Comparison of ENCODE assay signal across 8 cellular contexts in the genomic region with DNA sequence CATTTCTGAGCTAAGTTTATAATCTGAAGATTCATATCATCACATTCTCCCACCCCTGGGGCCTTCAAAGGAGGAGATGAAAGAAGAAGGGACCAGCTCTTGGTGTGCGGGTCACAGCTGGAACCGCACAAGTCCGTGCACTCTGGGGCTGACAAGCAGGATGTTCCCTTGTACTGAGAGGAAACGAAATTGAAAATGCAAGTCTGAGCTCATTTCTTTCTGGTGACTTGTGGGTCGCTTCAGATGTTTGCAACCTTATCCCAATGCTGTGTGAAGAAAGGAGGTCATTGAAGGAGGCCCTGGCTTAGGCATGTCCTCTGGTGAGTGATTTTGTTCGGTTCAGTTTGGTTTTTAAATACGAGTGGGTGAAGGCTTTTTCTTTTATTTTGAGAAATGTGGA. TPM values are rescaled to one million over a fixed set of nuclear protein-coding genes. Genes with fewer than 3 reads are reported as not detected.
DNase-seq lines count a peak whose midpoint lies in the region; ATAC-seq and TF ChIP-seq lines count a peak whose summit lies in the region.

No MANE protein-coding gene starts in this region.

- no peak for TF ChIP-seq CTCF in right atrium auricular region (IDR thresholded peaks at IDR 0.05)

- H3K4me1 ChIP-seq in right atrium auricular region, result peaks cover 0 to 89% of the 10 kb centered on the region in 2 donors
- peaks cover 30% of the 10 kb centered on the region for H3K4me1 ChIP-seq in thymus (ENCODE audit: control insufficient read depth, insufficient read depth, low read length)

- H3K27ac ChIP-seq in right atrium auricular region, result peak overlapping the region; percentile 2 to 38
- peak overlapping the region; percentile 98 for H3K27ac ChIP-seq in thymus (ENCODE audit: low read depth)

- WGBS in thymus, result under 1% methylated on average over 7 of the region's 7 CpGs

- peak; percentile 79 for ATAC-seq in HG03066 (IDR thresholded peaks at IDR 0.05; ENCODE audit: low read depth, unreplicated experiment)

- H3K4me3 ChIP-seq in right atrium auricular region, result no peak overlapping the region
- peak overlapping the region; percentile 85 for H3K4me3 ChIP-seq in thymus (ENCODE audit: low read length)

- H3K27me3 ChIP-seq in right atrium auricular region, result no peaks in the 10 kb centered on the region
- H3K27me3 ChIP-seq in thymus (ENCODE audit: control insufficient read depth, insufficient read depth), result no peaks in the 10 kb centered on the region

- peaks cover 6% of the 10 kb centered on the region for H3K36me3 ChIP-seq in right atrium auricular region
- H3K36me3 ChIP-seq in thymus (ENCODE audit: control insufficient read depth, insufficient read depth), result peaks cover 11% of the 10 kb centered on the region

- no peaks in the 10 kb centered on the region for H3K9me3 ChIP-seq in right atrium auricular region
- H3K9me3 ChIP-seq in thymus (ENCODE audit: control insufficient read depth), result peaks cover 2% of the 10 kb centered on the region

- DNase-seq in activated CD4-positive, alpha-beta T cell treated with anti-CD3 and anti-CD28 coated beads for 24 hours (ENCODE audit: low read depth in 2 of 2), result peak; percentile 27 to 37
- no peak for DNase-seq in activated CD4-positive, alpha-beta T cell treated with anti-CD3 and anti-CD28 coated beads, Interleukin-2, amount 50 U/mL, for 1 hour
- peak; percentile 80 for DNase-seq in activated CD4-positive, alpha-beta T cell treated with anti-CD3 and anti-CD28 coated beads for 48 hours
- DNase-seq in right atrium auricular region (ENCODE audit: low spot score) (no peak), OCI-M1 (lab: John Stamatoyannopoulos, UW) (no peak), NCI-H1105 treated with DMSO at 0.1 percent for 48 hours (lab: John Stamatoyannopoulos, UW) (no peak)

RNA-seq across cellular contexts. Expression of gene C9orf152, which starts 59.6 kb away (rescaled TPM):
- total RNA-seq in right atrium auricular region, result not detected
- polyA plus RNA-seq in thymus, result 0.23 TPM

Comparison
In these comparisons a context has a peak if more than half of its experiments do, and no peak if none do; other contexts are left out.
1. DNase-seq: peak in activated CD4-positive, alpha-beta T cell treated with anti-CD3 and anti-CD28 coated beads for 24 hours (2 of 2) and activated CD4-positive, alpha-beta T cell treated with anti-CD3 and anti-CD28 coated beads for 48 hours (single experiment); none in activated CD4-positive, alpha-beta T cell treated with anti-CD3 and anti-CD28 coated beads, Interleukin-2, amount 50 U/mL, for 1 hour (single experiment), right atrium auricular region (single experiment), OCI-M1 (single experiment) and NCI-H1105 treated with DMSO at 0.1 percent for 48 hours (single experiment).